1 cellular context compared by ENCODE assay signal in the genomic region with DNA sequence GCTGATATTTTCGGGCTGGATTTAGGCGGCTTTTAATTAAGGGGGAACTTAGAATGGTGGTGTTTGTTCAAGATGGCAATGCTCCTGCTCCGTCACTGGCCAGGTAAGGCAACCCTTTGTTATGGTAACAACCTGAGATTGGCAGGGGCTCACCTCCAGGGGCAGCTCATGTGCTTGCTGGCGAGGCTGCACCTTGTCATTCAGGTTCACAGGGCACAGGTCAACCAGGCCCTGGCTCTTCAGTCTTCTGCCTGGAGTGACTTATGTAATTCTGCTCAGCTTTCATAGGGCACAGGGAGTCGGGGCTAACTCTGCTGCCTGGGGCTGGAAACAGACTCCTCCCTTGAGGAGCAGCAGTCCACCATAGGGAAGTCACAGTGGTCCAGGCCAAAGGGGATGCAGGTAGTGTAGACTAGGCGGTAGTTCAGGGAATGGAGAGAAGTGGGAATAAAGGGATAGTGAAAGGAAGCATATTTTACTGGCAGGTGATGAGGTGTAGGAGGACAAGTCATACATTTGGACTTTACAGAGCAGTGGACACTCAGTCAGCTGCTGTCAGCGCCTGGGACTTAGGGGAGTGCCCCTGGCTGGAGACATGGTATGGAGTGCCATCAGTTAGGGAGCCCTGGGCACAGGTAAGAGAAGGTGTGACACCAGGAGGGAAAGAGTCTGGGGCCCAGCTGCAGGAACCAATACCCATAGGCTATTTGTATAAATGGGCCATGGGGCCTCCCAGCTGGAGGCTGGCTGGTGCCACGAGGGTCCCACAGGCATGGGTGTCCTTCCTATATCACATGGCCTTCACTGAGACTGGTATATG.
TF ChIP-seq lines count a peak whose summit lies in the region.

No MANE protein-coding gene starts in this region.

TF ChIP-seq in K562, 482 proteins besides CTCF, POLR2A, EP300 and RAD21:
- no peak for TF ChIP-seq SRSF7 (optimal IDR thresholded peaks at IDR 0.05; ENCODE audit: low read depth, low read length)
- TF ChIP-seq, protein P1, sequence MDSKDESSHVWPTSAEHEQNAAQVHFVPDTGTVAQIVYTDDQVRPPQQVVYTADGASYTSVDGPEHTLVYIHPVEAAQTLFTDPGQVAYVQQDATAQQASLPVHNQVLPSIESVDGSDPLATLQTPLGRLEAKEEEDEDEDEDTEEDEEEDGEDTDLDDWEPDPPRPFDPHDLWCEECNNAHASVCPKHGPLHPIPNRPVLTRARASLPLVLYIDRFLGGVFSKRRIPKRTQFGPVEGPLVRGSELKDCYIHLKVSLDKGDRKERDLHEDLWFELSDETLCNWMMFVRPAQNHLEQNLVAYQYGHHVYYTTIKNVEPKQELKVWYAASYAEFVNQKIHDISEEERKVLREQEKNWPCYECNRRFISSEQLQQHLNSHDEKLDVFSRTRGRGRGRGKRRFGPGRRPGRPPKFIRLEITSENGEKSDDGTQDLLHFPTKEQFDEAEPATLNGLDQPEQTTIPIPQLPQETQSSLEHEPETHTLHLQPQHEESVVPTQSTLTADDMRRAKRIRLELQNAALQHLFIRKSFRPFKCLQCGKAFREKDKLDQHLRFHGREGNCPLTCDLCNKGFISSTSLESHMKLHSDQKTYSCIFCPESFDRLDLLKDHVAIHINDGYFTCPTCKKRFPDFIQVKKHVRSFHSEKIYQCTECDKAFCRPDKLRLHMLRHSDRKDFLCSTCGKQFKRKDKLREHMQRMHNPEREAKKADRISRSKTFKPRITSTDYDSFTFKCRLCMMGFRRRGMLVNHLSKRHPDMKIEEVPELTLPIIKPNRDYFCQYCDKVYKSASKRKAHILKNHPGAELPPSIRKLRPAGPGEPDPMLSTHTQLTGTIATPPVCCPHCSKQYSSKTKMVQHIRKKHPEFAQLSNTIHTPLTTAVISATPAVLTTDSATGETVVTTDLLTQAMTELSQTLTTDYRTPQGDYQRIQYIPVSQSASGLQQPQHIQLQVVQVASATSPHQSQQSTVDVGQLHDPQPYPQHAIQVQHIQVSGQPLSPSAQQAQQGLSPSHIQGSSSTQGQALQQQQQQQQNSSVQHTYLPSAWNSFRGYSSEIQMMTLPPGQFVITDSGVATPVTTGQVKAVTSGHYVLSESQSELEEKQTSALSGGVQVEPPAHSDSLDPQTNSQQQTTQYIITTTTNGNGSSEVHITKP (IDR thresholded peaks at IDR 0.05; ENCODE audit: partially characterized antibody), result no peak
- TF ChIP-seq PRMT5 (CRISPR knock-in tag; IDR thresholded peaks at IDR 0.05), result no peak
- TF ChIP-seq MCM2 (IDR thresholded peaks at IDR 0.05; ENCODE audit: low read depth), result no peak
- TF ChIP-seq ZNF311 (CRISPR knock-in tag; IDR thresholded peaks at IDR 0.05), result no peak
- no peak for TF ChIP-seq ESRRA (IDR thresholded peaks at IDR 0.05; ENCODE audit: borderline replicate concordance, low read depth)
- TF ChIP-seq YBX1 (IDR thresholded peaks at IDR 0.05), result no peak
- TF ChIP-seq, protein P2, sequence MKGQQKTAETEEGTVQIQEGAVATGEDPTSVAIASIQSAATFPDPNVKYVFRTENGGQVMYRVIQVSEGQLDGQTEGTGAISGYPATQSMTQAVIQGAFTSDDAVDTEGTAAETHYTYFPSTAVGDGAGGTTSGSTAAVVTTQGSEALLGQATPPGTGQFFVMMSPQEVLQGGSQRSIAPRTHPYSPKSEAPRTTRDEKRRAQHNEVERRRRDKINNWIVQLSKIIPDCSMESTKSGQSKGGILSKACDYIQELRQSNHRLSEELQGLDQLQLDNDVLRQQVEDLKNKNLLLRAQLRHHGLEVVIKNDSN (CRISPR knock-in tag; IDR thresholded peaks at IDR 0.05), result no peak
- TF ChIP-seq, protein P3, sequence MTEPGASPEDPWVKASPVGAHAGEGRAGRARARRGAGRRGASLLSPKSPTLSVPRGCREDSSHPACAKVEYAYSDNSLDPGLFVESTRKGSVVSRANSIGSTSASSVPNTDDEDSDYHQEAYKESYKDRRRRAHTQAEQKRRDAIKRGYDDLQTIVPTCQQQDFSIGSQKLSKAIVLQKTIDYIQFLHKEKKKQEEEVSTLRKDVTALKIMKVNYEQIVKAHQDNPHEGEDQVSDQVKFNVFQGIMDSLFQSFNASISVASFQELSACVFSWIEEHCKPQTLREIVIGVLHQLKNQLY (CRISPR knock-in tag; conservative IDR thresholded peaks at IDR 0.05), result no peak
- TF ChIP-seq, protein P4, sequence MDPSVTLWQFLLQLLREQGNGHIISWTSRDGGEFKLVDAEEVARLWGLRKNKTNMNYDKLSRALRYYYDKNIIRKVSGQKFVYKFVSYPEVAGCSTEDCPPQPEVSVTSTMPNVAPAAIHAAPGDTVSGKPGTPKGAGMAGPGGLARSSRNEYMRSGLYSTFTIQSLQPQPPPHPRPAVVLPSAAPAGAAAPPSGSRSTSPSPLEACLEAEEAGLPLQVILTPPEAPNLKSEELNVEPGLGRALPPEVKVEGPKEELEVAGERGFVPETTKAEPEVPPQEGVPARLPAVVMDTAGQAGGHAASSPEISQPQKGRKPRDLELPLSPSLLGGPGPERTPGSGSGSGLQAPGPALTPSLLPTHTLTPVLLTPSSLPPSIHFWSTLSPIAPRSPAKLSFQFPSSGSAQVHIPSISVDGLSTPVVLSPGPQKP (CRISPR knock-in tag; IDR thresholded peaks at IDR 0.05), result no peak
- TF ChIP-seq, protein P5, sequence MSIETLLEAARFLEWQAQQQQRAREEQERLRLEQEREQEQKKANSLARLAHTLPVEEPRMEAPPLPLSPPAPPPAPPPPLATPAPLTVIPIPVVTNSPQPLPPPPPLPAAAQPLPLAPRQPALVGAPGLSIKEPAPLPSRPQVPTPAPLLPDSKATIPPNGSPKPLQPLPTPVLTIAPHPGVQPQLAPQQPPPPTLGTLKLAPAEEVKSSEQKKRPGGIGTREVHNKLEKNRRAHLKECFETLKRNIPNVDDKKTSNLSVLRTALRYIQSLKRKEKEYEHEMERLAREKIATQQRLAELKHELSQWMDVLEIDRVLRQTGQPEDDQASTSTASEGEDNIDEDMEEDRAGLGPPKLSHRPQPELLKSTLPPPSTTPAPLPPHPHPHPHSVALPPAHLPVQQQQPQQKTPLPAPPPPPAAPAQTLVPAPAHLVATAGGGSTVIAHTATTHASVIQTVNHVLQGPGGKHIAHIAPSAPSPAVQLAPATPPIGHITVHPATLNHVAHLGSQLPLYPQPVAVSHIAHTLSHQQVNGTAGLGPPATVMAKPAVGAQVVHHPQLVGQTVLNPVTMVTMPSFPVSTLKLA (conservative IDR thresholded peaks at IDR 0.05), result no peak
- TF ChIP-seq JUN (IDR thresholded peaks at IDR 0.05; ENCODE audit: borderline replicate concordance, low read depth, low read length), result no peak
- TF ChIP-seq JUN (CRISPR knock-in tag; IDR thresholded peaks at IDR 0.05; ENCODE audit: borderline replicate concordance), result no peak
- no peak for TF ChIP-seq NR2F6 (CRISPR knock-in tag; IDR thresholded peaks at IDR 0.05)
- TF ChIP-seq NRF1 (conservative IDR thresholded peaks at IDR 0.05 in 1 of 2, IDR thresholded peaks at IDR 0.05 in 1 of 2), result no peak
- TF ChIP-seq TAF7 (tag; IDR thresholded peaks at IDR 0.05), result no peak
